In genomic region chr1:174158767-174159252, GRCh38 we compare ENCODE assay signal across 8 cellular contexts. TPM values are rescaled to one million over a fixed set of nuclear protein-coding genes. Genes with fewer than 3 reads are reported as not detected.
DNase-seq lines count a peak whose midpoint lies in the region; ATAC-seq and TF ChIP-seq lines count a peak whose summit lies in the region.

No MANE protein-coding gene starts in this region.

- H4K20me1 ChIP-seq in HCT116 (ENCODE audit: insufficient read depth), result no peaks in the 10 kb centered on the region

- CTCF ChIA-PET in HCT116 (lab: Charles Lee), result interaction anchor here (1.0 kb wide), 1 partner anchor 44 kb away, joined by 4 read pairs; no protein-coding TSS in a partner anchor

- peaks cover 34% of the 10 kb centered on the region for H3K79me2 ChIP-seq in HCT116 (ENCODE audit: insufficient read depth, low read length)

- peaks cover 30% of the 10 kb centered on the region for H3K4me1 Mint-ChIP-seq in CD14-positive monocyte

- peak overlapping the region; percentile 23; the same call in 1 of the 2 replicates for H3K27ac ChIP-seq in HCT116 (ENCODE audit: low read depth, low read length)

- no peaks in the 10 kb centered on the region for H3K27me3 Mint-ChIP-seq in CD14-positive monocyte (ENCODE audit: low read depth in 3 of 3)

- no peaks in the 10 kb centered on the region for H3K27me3 ChIP-seq in HCT116 (ENCODE audit: insufficient read depth, low read length)

- H3K27ac Mint-ChIP-seq in CD14-positive monocyte, result peak overlapping the region in 6 of 7 donors; percentile 23 to 72 (median 51)

- H3K9ac ChIP-seq in HCT116 (ENCODE audit: low read length), result peak overlapping the region; percentile 81

- H3K4me3 ChIP-seq in HCT116 (replicated peaks in 1 of 2; ENCODE audit: low read depth in 1 of 2, low read length in 2 of 2) (peak overlapping the region; percentile 45 to 70), fibroblast of the aortic adventitia (ENCODE audit: low read depth, low read length) (peak overlapping the region; percentile 88)

- H3K36me3 ChIP-seq in HCT116 (ENCODE audit: control insufficient read depth in 1 of 2, insufficient read depth in 2 of 2, low read length in 2 of 2), result no peaks in the 10 kb centered on the region

- H2AFZ ChIP-seq in HCT116 (ENCODE audit: low read depth, low read length, poor library complexity, severe bottlenecking), result peak overlapping the region; percentile 93

- no peak for TF ChIP-seq CTCF in CD14-positive monocyte (IDR thresholded peaks at IDR 0.05)
- TF ChIP-seq CTCF in HCT116 (IDR thresholded peaks at IDR 0.05 in 2 of 3, conservative IDR thresholded peaks at IDR 0.05 in 1 of 3; ENCODE audit: borderline replicate concordance in 1 of 3, insufficient read depth in 1 of 3, low read depth in 2 of 3, low read length in 2 of 3), result no peak
- TF ChIP-seq CTCF in fibroblast of the aortic adventitia (IDR thresholded peaks at IDR 0.05; ENCODE audit: insufficient read depth, low read length), result no peak

- POLR2A ChIA-PET in HCT116 (lab: Charles Lee), result no interaction called here

- TF ChIP-seq RAD21 in HCT116 (IDR thresholded peaks at IDR 0.05; ENCODE audit: low read depth), result no peak

- no peaks in the 10 kb centered on the region for H3K36me3 Mint-ChIP-seq in CD14-positive monocyte

- no peak for TF ChIP-seq POLR2A in HCT116 (IDR thresholded peaks at IDR 0.05; ENCODE audit: borderline replicate concordance, extremely low read depth, insufficient read depth, insufficient read length)

- H3K9me3 Mint-ChIP-seq in CD14-positive monocyte, result no peaks in the 10 kb centered on the region

- peaks cover 5 to 16% of the 10 kb centered on the region in 2 experiments; a peak in 3 of 4 replicates for H3K4me1 ChIP-seq in HCT116 (ENCODE audit: control insufficient read depth in 1 of 2, insufficient read depth in 2 of 2, low read length in 2 of 2)

- RAD21 ChIA-PET in HCT116 (lab: Charles Lee; ENCODE audit: low non-redundant PET in 1 of 2, low total read pairs in 2 of 2, uncharacterized antibody in 2 of 2, unreplicated experiment in 2 of 2), result no interaction called here

- no peak for DNase-seq in CD14-positive monocyte (ENCODE audit: low spot score)
- DNase-seq in HCT116 (ENCODE audit: low read depth, low spot score), result no peak
- DNase-seq in T follicular helper cell (ENCODE audit: low read depth), result peak; percentile 25
- DNase-seq in fibroblast of the aortic adventitia (ENCODE audit: low read depth), result no peak
- peak; percentile 45 for DNase-seq in renal cortical epithelial cell (ENCODE audit: low read depth)
- no peak for DNase-seq in HUDEP-2 (lab: John Stamatoyannopoulos, UW; ENCODE audit: unreplicated experiment in 76 of 76)
- no peak for DNase-seq in kidney glomerular epithelial cell (lab: John Stamatoyannopoulos, UW)

- BruUV-seq in HCT116 (replicated peaks; lab: Mats Ljungman, UMichigan), result TSS peak; percentile 82

- intact Hi-C loops in CD14-positive monocyte (cut with micrococcal nuclease) (loop anchor here (10.0 kb wide), 1 partner anchor 134 kb away; the partner anchor contains the start of gene RC3H1 (in 2 of the 2)), HCT116 (cut with micrococcal nuclease) (no loop called here)

- peak overlapping the region; percentile 78 for H3K4me2 ChIP-seq in HCT116 (ENCODE audit: low read length)

- ATAC-seq in HCT116 (peak; percentile 5), HG03108 (IDR thresholded peaks at IDR 0.05; ENCODE audit: unreplicated experiment) (no peak)

- no peaks in the 10 kb centered on the region for H3K9me2 ChIP-seq in HCT116 (ENCODE audit: insufficient read depth)

- peak overlapping the region; percentile 95 to 99 for H3K4me3 Mint-ChIP-seq in CD14-positive monocyte

- H3K9me3 ChIP-seq in HCT116 (ENCODE audit: control insufficient read depth in 1 of 2, insufficient read depth in 1 of 2, low read depth in 1 of 2, low read length in 2 of 2), result no peaks in the 10 kb centered on the region

TF ChIP-seq in HCT116, 20 proteins besides CTCF, POLR2A, EP300 and RAD21:
- TF ChIP-seq ZBTB33 (IDR thresholded peaks at IDR 0.05; ENCODE audit: extremely low read depth, insufficient replicate concordance, low read length), result no peak
- 0 out of 2 replicates have a peak, but pooled peaks have one; percentile 15 for TF ChIP-seq SRF (IDR thresholded peaks at IDR 0.05; ENCODE audit: low read depth)
- TF ChIP-seq ELF1 (IDR thresholded peaks at IDR 0.05; ENCODE audit: borderline replicate concordance, low read depth), result no peak

RNA-seq across cellular contexts. Expression of gene RABGAP1L, which starts 0.5 kb away (rescaled TPM):
- polyA plus RNA-seq in CD14-positive monocyte, result 10 to 100 TPM; 63.3 to 75.3 TPM
- total RNA-seq in HCT116 (2021; ENCODE audit: unreplicated experiment) (29.3 TPM), fibroblast of the aortic adventitia (ENCODE audit: low replicate concordance) (39.9 and 154 TPM in 2 replicates), renal cortical epithelial cell (63.7 and 79.2 TPM in 2 replicates)
- polyA plus RNA-seq in HCT116 (2012), result 11.4 and 13.1 TPM in 2 replicates

Comparison
In these comparisons a context has a peak if more than half of its experiments do, and no peak if none do; other contexts are left out.
1. DNase-seq: peak in T follicular helper cell (single experiment) and renal cortical epithelial cell (single experiment); none in CD14-positive monocyte (single experiment), HCT116 (single experiment), fibroblast of the aortic adventitia (single experiment), HUDEP-2 (0 of 76) and kidney glomerular epithelial cell (single experiment).